Comparison of ENCODE assay signal across 13 cellular contexts in the genomic region with DNA sequence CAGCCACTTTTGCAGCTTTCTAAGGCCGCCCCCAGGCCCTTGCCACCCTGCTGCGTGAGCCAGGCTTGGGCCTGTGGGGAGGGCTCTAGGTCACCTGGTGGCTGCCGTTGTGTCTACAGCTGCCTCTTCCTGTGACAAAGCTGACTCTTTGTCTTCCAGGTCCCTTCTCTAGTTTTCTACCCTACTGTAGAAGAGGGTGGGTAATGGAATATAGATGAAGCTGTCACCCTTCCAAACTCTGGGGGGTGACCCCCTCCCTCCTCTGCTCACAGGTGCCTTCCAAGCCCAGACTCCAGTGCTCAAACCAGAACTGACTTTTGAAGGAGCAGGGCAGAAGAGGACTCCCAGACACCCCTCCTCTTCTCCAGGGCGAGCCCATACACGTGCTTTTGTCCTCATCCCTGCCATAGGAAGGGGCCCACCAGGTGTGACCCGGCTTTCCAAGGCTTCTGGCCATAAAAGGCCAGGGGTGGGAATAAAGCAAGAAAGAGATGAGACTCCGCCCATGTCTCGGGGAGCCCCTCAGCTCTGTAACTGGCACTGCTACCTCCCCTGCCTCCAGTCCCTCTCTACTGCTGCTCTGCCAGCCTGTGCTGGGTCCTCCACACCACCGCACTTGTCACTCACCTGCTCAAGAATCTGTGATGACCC. TPM values are rescaled to one million over a fixed set of nuclear protein-coding genes. Genes with fewer than 3 reads are reported as not detected.
DNase-seq lines count a peak whose midpoint lies in the region; ATAC-seq and TF ChIP-seq lines count a peak whose summit lies in the region.
"Had no signal": no experiment of that assay in that cellular context is flagged by ENCODE, and none has a peak within 500 bp of the region (broad histone marks: within the 10 kb centered on the region; RNA-seq: fewer than 3 reads in every experiment).

No MANE protein-coding gene starts in this region.

- H3K4me3 ChIP-seq in coronary artery = no peak overlapping the region
- H3K4me3 ChIP-seq: skin epidermis had no signal

- no peak for TF ChIP-seq CTCF in foreskin keratinocyte (conservative IDR thresholded peaks at IDR 0.05)
- TF ChIP-seq CTCF in coronary artery (IDR thresholded peaks at IDR 0.05) = no peak

- ATAC-seq in foreskin keratinocyte (peak; percentile 48), GM21528 (IDR thresholded peaks at IDR 0.05; ENCODE audit: low FRiP score, unreplicated experiment) (no peak)
- peak; percentile 69 for ATAC-seq in stimulated activated naive CD8-positive, alpha-beta T cell treated with anti-CD3 and anti-CD28 coated beads, Interleukin-15, amount 100 ng/mL, for 72 hours

- peaks cover under 1% of the 10 kb centered on the region for H3K4me1 ChIP-seq in foreskin keratinocyte
- H3K4me1 ChIP-seq: Caco-2 had no signal

- CTCF ChIA-PET in activated naive CD4-positive, alpha-beta T cell treated with anti-CD3 and anti-CD28 coated beads, Interleukin-2, amount 10 ng/mL, durations not matched to agents 7 days and 5 days (lab: Charles Lee) = interaction anchor here (0.6 to 2.4 kb wide), 8 partner anchors 13 to 401 kb away, joined by 3 to 11 read pairs (median 4); partner anchors contain the start of gene SDC1

- H3K27me3 ChIP-seq in foreskin keratinocyte = no peaks in the 10 kb centered on the region

- DNase-seq in activated naive CD4-positive, alpha-beta T cell treated with anti-CD3 and anti-CD28 coated beads, Interleukin-2, amount 10 ng/mL, durations not matched to agents 7 days and 5 days = no peak
- DNase-seq in NCI-H774 (lab: John Stamatoyannopoulos, UW) (peak; percentile 2), foreskin keratinocyte (no peak), hippocampal formation (lab: John Stamatoyannopoulos, UW) (no peak), coronary artery (ENCODE audit: low spot score) (no peak)
- peak; percentile 25 to 29 for DNase-seq in stimulated activated naive CD8-positive, alpha-beta T cell treated with anti-CD3 and anti-CD28 coated beads, Interleukin-15, amount 100 ng/mL, for 72 hours
- DNase-seq: activated B cell treated with CpG ODN at 0.5 μM for 24 hours, Karpas-422 had no signal

- H3K36me3 Mint-ChIP-seq in activated naive CD4-positive, alpha-beta T cell treated with anti-CD3 and anti-CD28 coated beads, Interleukin-2, amount 50 U/mL, for 24 hours = peaks cover 3% of the 10 kb centered on the region
- H3K36me3 Mint-ChIP-seq in activated naive CD4-positive, alpha-beta T cell treated with anti-CD3 and anti-CD28 coated beads, Interleukin-2, amount 10 ng/mL, durations not matched to agents 7 days and 5 days = peaks cover 5% of the 10 kb centered on the region

- no peak overlapping the region for H3K4me3 Mint-ChIP-seq in activated naive CD4-positive, alpha-beta T cell treated with anti-CD3 and anti-CD28 coated beads, Interleukin-2, amount 50 U/mL, for 24 hours
- H3K4me3 Mint-ChIP-seq in activated naive CD4-positive, alpha-beta T cell treated with anti-CD3 and anti-CD28 coated beads, Interleukin-2, amount 10 ng/mL, durations not matched to agents 7 days and 5 days = no peak overlapping the region
- no peak overlapping the region for H3K4me3 Mint-ChIP-seq in stimulated activated naive CD8-positive, alpha-beta T cell treated with anti-CD3 and anti-CD28 coated beads, Interleukin-15, amount 100 ng/mL, for 72 hours

- H3K27me3 Mint-ChIP-seq in activated naive CD4-positive, alpha-beta T cell treated with anti-CD3 and anti-CD28 coated beads, Interleukin-2, amount 50 U/mL, for 24 hours = peaks cover 5% of the 10 kb centered on the region
- peaks cover 22% of the 10 kb centered on the region for H3K27me3 Mint-ChIP-seq in activated naive CD4-positive, alpha-beta T cell treated with anti-CD3 and anti-CD28 coated beads, Interleukin-2, amount 10 ng/mL, durations not matched to agents 7 days and 5 days
- H3K27me3 Mint-ChIP-seq in stimulated activated naive CD8-positive, alpha-beta T cell treated with anti-CD3 and anti-CD28 coated beads, Interleukin-15, amount 100 ng/mL, for 72 hours = no peaks in the 10 kb centered on the region

- peak overlapping the region; percentile 47 for H3K27ac Mint-ChIP-seq in activated naive CD4-positive, alpha-beta T cell treated with anti-CD3 and anti-CD28 coated beads, Interleukin-2, amount 50 U/mL, for 24 hours
- H3K27ac Mint-ChIP-seq in activated naive CD4-positive, alpha-beta T cell treated with anti-CD3 and anti-CD28 coated beads, Interleukin-2, amount 10 ng/mL, durations not matched to agents 7 days and 5 days = no peak overlapping the region
- peak overlapping the region; percentile 42 to 57 for H3K27ac Mint-ChIP-seq in stimulated activated naive CD8-positive, alpha-beta T cell treated with anti-CD3 and anti-CD28 coated beads, Interleukin-15, amount 100 ng/mL, for 72 hours
- H3K27ac Mint-ChIP-seq: activated B cell treated with CpG ODN at 0.5 μM for 24 hours had no signal

- H3K9me3 Mint-ChIP-seq in activated naive CD4-positive, alpha-beta T cell treated with anti-CD3 and anti-CD28 coated beads, Interleukin-2, amount 50 U/mL, for 24 hours = peaks cover 1% of the 10 kb centered on the region
- H3K9me3 Mint-ChIP-seq in activated naive CD4-positive, alpha-beta T cell treated with anti-CD3 and anti-CD28 coated beads, Interleukin-2, amount 10 ng/mL, durations not matched to agents 7 days and 5 days = no peaks in the 10 kb centered on the region
- no peaks in the 10 kb centered on the region for H3K9me3 Mint-ChIP-seq in stimulated activated naive CD8-positive, alpha-beta T cell treated with anti-CD3 and anti-CD28 coated beads, Interleukin-15, amount 100 ng/mL, for 72 hours
- H3K9me3 Mint-ChIP-seq: activated B cell treated with CpG ODN at 0.5 μM for 24 hours had no signal

- H3K27ac ChIP-seq in foreskin keratinocyte = no peak overlapping the region
- no peak overlapping the region for H3K27ac ChIP-seq in coronary artery
- H3K27ac ChIP-seq: skin epidermis had no signal

- H3K4me1 Mint-ChIP-seq in activated naive CD4-positive, alpha-beta T cell treated with anti-CD3 and anti-CD28 coated beads, Interleukin-2, amount 50 U/mL, for 24 hours = peaks cover 10% of the 10 kb centered on the region
- peaks cover 6% of the 10 kb centered on the region for H3K4me1 Mint-ChIP-seq in activated naive CD4-positive, alpha-beta T cell treated with anti-CD3 and anti-CD28 coated beads, Interleukin-2, amount 10 ng/mL, durations not matched to agents 7 days and 5 days
- H3K4me1 Mint-ChIP-seq in stimulated activated naive CD8-positive, alpha-beta T cell treated with anti-CD3 and anti-CD28 coated beads, Interleukin-15, amount 100 ng/mL, for 72 hours = peaks cover 18% of the 10 kb centered on the region

RNA-seq across cellular contexts. Expression of gene SDC1, which starts 17.9 kb away (rescaled TPM):
- 1,300 and 1,305 TPM in 2 replicates for total RNA-seq in foreskin keratinocyte
- 824 and 890 TPM in 2 replicates for polyA plus RNA-seq in foreskin keratinocyte
- total RNA-seq: activated B cell treated with CpG ODN at 0.5 μM for 24 hours, mononuclear cell had no signal

Comparison
In these comparisons a context has a peak if more than half of its experiments do, and no peak if none do; other contexts are left out.
1. DNase-seq: peak in NCI-H774 (single experiment) and stimulated activated naive CD8-positive, alpha-beta T cell treated with anti-CD3 and anti-CD28 coated beads, Interleukin-15, amount 100 ng/mL, for 72 hours (2 of 2); none in activated naive CD4-positive, alpha-beta T cell treated with anti-CD3 and anti-CD28 coated beads, Interleukin-2, amount 10 ng/mL, durations not matched to agents 7 days and 5 days (single experiment), foreskin keratinocyte (0 of 2), hippocampal formation (0 of 2) and coronary artery (single experiment).